12 cellular contexts compared by ENCODE assay signal in the genomic region with DNA sequence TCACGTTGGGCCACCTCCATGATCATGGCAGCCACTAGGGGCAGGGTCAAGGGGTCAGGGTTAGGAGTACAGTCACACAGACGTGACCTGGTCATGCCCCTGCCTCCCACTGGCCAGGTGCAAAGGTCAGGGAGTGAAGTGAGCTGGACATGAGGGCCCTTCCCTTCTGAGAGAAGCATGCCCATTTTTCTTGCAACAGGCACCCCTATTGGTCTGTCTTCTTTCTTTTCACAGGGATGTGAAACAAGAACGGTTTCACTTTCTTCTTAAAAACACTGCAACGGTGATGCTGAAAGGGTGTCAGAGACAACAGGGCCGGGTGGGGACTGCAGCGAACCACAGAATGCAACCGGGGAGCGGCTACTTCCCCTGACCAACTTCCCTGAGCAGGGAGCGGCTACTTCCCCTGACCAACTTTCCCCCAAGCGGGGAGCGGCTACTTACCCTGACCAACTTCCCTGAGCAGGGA. TPM values are rescaled to one million over a fixed set of nuclear protein-coding genes. Genes with fewer than 3 reads are reported as not detected.
DNase-seq lines count a peak whose midpoint lies in the region; ATAC-seq and TF ChIP-seq lines count a peak whose summit lies in the region.
"Had no signal": no experiment of that assay in that cellular context is flagged by ENCODE, and none has a peak within 500 bp of the region (broad histone marks: within the 10 kb centered on the region; RNA-seq: fewer than 3 reads in every experiment).

No MANE protein-coding gene starts in this region.

- no peak for TF ChIP-seq POLR2A in heart left ventricle (IDR thresholded peaks at IDR 0.05)

- H3K4me3 Mint-ChIP-seq in activated CD8-positive, alpha-beta T cell treated with anti-CD3 and anti-CD28 coated beads for 36 hours, result no peak overlapping the region
- H3K4me3 Mint-ChIP-seq: activated CD8-positive, alpha-beta memory T cell treated with anti-CD3 and anti-CD28 coated beads, Interleukin-2, amount 10 ng/mL, durations not matched to agents 7 days and 5 days; memory B cell had no signal

- no peaks in the 10 kb centered on the region for H3K9me2 ChIP-seq in OCI-LY7 (ENCODE audit: insufficient read depth, low read length)

- 38 to 62% (median 58%) methylated on average over 9 to 11 of the region's 11 CpGs for WGBS in heart left ventricle, 4 donors
- WGBS in psoas muscle, 3 donors, result 66 to 72% (median 71%) methylated on average over 7 to 11 of the region's 11 CpGs

- H3K4me1 ChIP-seq in OCI-LY7 (ENCODE audit: insufficient read depth, low read length, poor library complexity, severe bottlenecking) (peaks cover 50% of the 10 kb centered on the region), heart left ventricle (peaks cover 0 to 29% (median 7%) of the 10 kb centered on the region in 12 donors), psoas muscle (no peaks in the 10 kb centered on the region), HAP-1 (no peaks in the 10 kb centered on the region)
- H3K4me1 ChIP-seq: tibial nerve had no signal

- peaks cover 6% of the 10 kb centered on the region for H3K27me3 Mint-ChIP-seq in activated CD8-positive, alpha-beta T cell treated with anti-CD3 and anti-CD28 coated beads for 36 hours
- H3K27me3 Mint-ChIP-seq: activated CD8-positive, alpha-beta memory T cell treated with anti-CD3 and anti-CD28 coated beads, Interleukin-2, amount 10 ng/mL, durations not matched to agents 7 days and 5 days; memory B cell had no signal

- in situ Hi-C loops in HAP-1 (cut with MboI; ENCODE audit: low sequenced_read_pairs), result no loop called here

- POLR2A ChIA-PET in OCI-LY7 (lab: Charles Lee), result no interaction called here
- POLR2A ChIA-PET in activated CD8-positive, alpha-beta T cell treated with anti-CD3 and anti-CD28 coated beads for 36 hours (lab: Charles Lee), result interaction anchor here (0.7 kb wide), 1 partner anchor 851 kb away, joined by 3 read pairs; no protein-coding TSS in a partner anchor

- no peak overlapping the region for H2AFZ ChIP-seq in OCI-LY7 (ENCODE audit: low read length)

- CTCF ChIA-PET in OCI-LY7 (lab: Charles Lee; ENCODE audit: unreplicated experiment), result no interaction called here
- CTCF ChIA-PET in activated CD8-positive, alpha-beta T cell treated with anti-CD3 and anti-CD28 coated beads for 36 hours (lab: Charles Lee), result no interaction called here

- H3K36me3 Mint-ChIP-seq in activated CD8-positive, alpha-beta T cell treated with anti-CD3 and anti-CD28 coated beads for 36 hours (ENCODE audit: low read depth), result no peaks in the 10 kb centered on the region
- H3K36me3 Mint-ChIP-seq: activated CD8-positive, alpha-beta memory T cell treated with anti-CD3 and anti-CD28 coated beads, Interleukin-2, amount 10 ng/mL, durations not matched to agents 7 days and 5 days had no signal

- H3K9me3 Mint-ChIP-seq in activated CD8-positive, alpha-beta T cell treated with anti-CD3 and anti-CD28 coated beads for 36 hours, result no peaks in the 10 kb centered on the region

- no peaks in the 10 kb centered on the region for H3K4me1 Mint-ChIP-seq in activated CD8-positive, alpha-beta T cell treated with anti-CD3 and anti-CD28 coated beads for 36 hours (ENCODE audit: low read depth)

- ATAC-seq in heart left ventricle (peak in 3 of 4 donors; percentile 9 to 48 (median 40)), psoas muscle (no peak), GM19023 (IDR thresholded peaks at IDR 0.05; ENCODE audit: unreplicated experiment) (no peak)
- no peak for ATAC-seq in activated CD8-positive, alpha-beta T cell treated with anti-CD3 and anti-CD28 coated beads for 36 hours
- ATAC-seq: activated CD8-positive, alpha-beta memory T cell treated with anti-CD3 and anti-CD28 coated beads, Interleukin-2, amount 10 ng/mL, durations not matched to agents 7 days and 5 days had no signal

- no peak overlapping the region for H3K4me3 ChIP-seq in OCI-LY7 (ENCODE audit: low read depth, low read length, poor library complexity, severe bottlenecking)
- H3K4me3 ChIP-seq in heart left ventricle, result peak overlapping the region in 9 of 12 donors; percentile 1 to 39 (median 26)
- H3K4me3 ChIP-seq in psoas muscle, result no peak overlapping the region
- H3K4me3 ChIP-seq in HAP-1, result no peak overlapping the region

- no peaks in the 10 kb centered on the region for H3K79me2 ChIP-seq in OCI-LY7 (ENCODE audit: insufficient read depth, low read depth, low read length)

- intact Hi-C loops in OCI-LY7 (cut with micrococcal nuclease; ENCODE audit: unreplicated experiment) (no loop called here), heart left ventricle (cut with DNase I) (loop anchor here in 3 of 10 donors (5.0 kb wide), 2 partner anchors 51 to 69 kb away; a partner anchor contains a TSS), psoas muscle (cut with DNase I) (no loop called here)
- intact Hi-C loops in activated CD8-positive, alpha-beta T cell treated with anti-CD3 and anti-CD28 coated beads for 36 hours (cut with micrococcal nuclease), result no loop called here

- TF ChIP-seq CTCF in OCI-LY7 (conservative IDR thresholded peaks at IDR 0.05; ENCODE audit: low read length), result 0 out of 2 replicates have a peak, but pooled peaks have one; percentile 11
- TF ChIP-seq CTCF in heart left ventricle (IDR thresholded peaks at IDR 0.05), result no peak
- TF ChIP-seq CTCF in psoas muscle (IDR thresholded peaks at IDR 0.05), result no peak
- TF ChIP-seq CTCF in activated CD8-positive, alpha-beta T cell treated with anti-CD3 and anti-CD28 coated beads for 36 hours (IDR thresholded peaks at IDR 0.05), result no peak

- H3K27ac Mint-ChIP-seq in activated CD8-positive, alpha-beta T cell treated with anti-CD3 and anti-CD28 coated beads for 36 hours, result no peak overlapping the region
- H3K27ac Mint-ChIP-seq: activated CD8-positive, alpha-beta memory T cell treated with anti-CD3 and anti-CD28 coated beads, Interleukin-2, amount 10 ng/mL, durations not matched to agents 7 days and 5 days; memory B cell had no signal

- H4K20me1 ChIP-seq in OCI-LY7 (ENCODE audit: insufficient read depth, low read length), result no peaks in the 10 kb centered on the region

- DNase-seq in CD1c-positive myeloid dendritic cell (ENCODE audit: extremely low spot score) (peak; percentile 79), OCI-LY7 (ENCODE audit: low spot score) (peak; percentile 44), heart left ventricle (peak in 4 of 5 donors; percentile 26 to 66 (median 44)), psoas muscle (peak in 1 of 2 donors; percentile 48), Ammon's horn (ENCODE audit: low spot score) (no peak), HAP-1 (ENCODE audit: low spot score in 2 of 2) (no peak)
- no peak for DNase-seq in activated CD8-positive, alpha-beta T cell treated with anti-CD3 and anti-CD28 coated beads for 36 hours
- DNase-seq: activated CD8-positive, alpha-beta memory T cell treated with anti-CD3 and anti-CD28 coated beads, Interleukin-2, amount 10 ng/mL, durations not matched to agents 7 days and 5 days; T1000 had no signal

- H3K9me3 ChIP-seq in OCI-LY7 (ENCODE audit: low read length) (no peaks in the 10 kb centered on the region), heart left ventricle (no peaks in the 10 kb centered on the region), psoas muscle (no peaks in the 10 kb centered on the region), HAP-1 (no peaks in the 10 kb centered on the region)
- H3K9me3 ChIP-seq: tibial nerve had no signal

- H3K27ac ChIP-seq in OCI-LY7 (ENCODE audit: low read depth, low read length, poor library complexity, severe bottlenecking), result peak overlapping the region; percentile 94
- H3K27ac ChIP-seq in heart left ventricle, result peak overlapping the region; percentile 63 to 89 (median 81)
- peak overlapping the region; percentile 55 for H3K27ac ChIP-seq in psoas muscle

- H3K27me3 ChIP-seq in heart left ventricle (peaks cover 0 to 2% (median 0%) of the 10 kb centered on the region in 9 donors), psoas muscle (ENCODE audit: insufficient read depth in 3 of 3, low read length in 2 of 3) (no peaks in the 10 kb centered on the region), HAP-1 (ENCODE audit: low read depth) (no peaks in the 10 kb centered on the region)
- H3K27me3 ChIP-seq: tibial nerve had no signal

- H3K4me2 ChIP-seq in OCI-LY7 (ENCODE audit: low read length), result peak overlapping the region; percentile 74; the same call in 1 of the 2 replicates

- no TSS peak for BruUV-seq in OCI-LY7 (replicated peaks; lab: Mats Ljungman, UMichigan)

- H3K36me3 ChIP-seq in OCI-LY7 (ENCODE audit: insufficient read depth, low read length) (no peaks in the 10 kb centered on the region), heart left ventricle (no peaks in the 10 kb centered on the region), psoas muscle (ENCODE audit: insufficient read depth in 1 of 2, low read depth in 1 of 2) (no peaks in the 10 kb centered on the region), HAP-1 (replicated peaks) (no peaks in the 10 kb centered on the region)
- H3K36me3 ChIP-seq: tibial nerve had no signal

RNA-seq across cellular contexts. Expression of a gene that starts 52.1 kb away (rescaled TPM):
- not detected in 2 replicates for total RNA-seq in OCI-LY7 (2014; rRNA removed; shearing (Covaris generic))
- total RNA-seq in OCI-LY7 (2022) (not detected in 2 replicates), heart left ventricle (10 to 100 TPM in 2 of 9 donors, 1 to 10 TPM in 7; 1.7 to 13.0 (median 6.3) TPM), psoas muscle (1 to 10 TPM; 3.0 to 6.3 (median 3.7) TPM)
- polyA plus RNA-seq in heart left ventricle (1 to 10 TPM; 2.4 to 5.8 TPM), psoas muscle (1 to 10 TPM; 1.7 to 3.9 (median 2.6) TPM)
- total RNA-seq in activated CD8-positive, alpha-beta T cell treated with anti-CD3 and anti-CD28 coated beads for 36 hours, result not detected

Comparison
In these comparisons a context has a peak if more than half of its experiments do, and no peak if none do; other contexts are left out.
1. DNase-seq: peak in CD1c-positive myeloid dendritic cell (single experiment), OCI-LY7 (single experiment) and heart left ventricle (4 of 5); none in activated CD8-positive, alpha-beta T cell treated with anti-CD3 and anti-CD28 coated beads for 36 hours (single experiment), Ammon's horn (single experiment) and HAP-1 (0 of 2).
2. H3K4me3 ChIP-seq: peak in heart left ventricle (9 of 12); none in OCI-LY7 (single experiment), psoas muscle (single experiment) and HAP-1 (single experiment).
3. ATAC-seq: peak in heart left ventricle (3 of 4); none in psoas muscle (0 of 4), activated CD8-positive, alpha-beta T cell treated with anti-CD3 and anti-CD28 coated beads for 36 hours (single experiment) and GM19023 (single experiment).
4. Peak in every context shown above with its lines, with median percentiles within 50 percentile points of each other: H3K27ac ChIP-seq.